Comparison of ENCODE assay signal across 11 cellular contexts in genomic region chr2:168371273-168371992, GRCh38.
A peak's percentile ranks its signal among the peaks of the same experiment; 100 is the strongest.
DNase-seq lines count a peak whose midpoint lies in the region; ATAC-seq, FAIRE-seq and TF ChIP-seq lines count a peak whose summit lies in the region.
"Had no signal": no experiment of that assay in that cellular context is flagged by ENCODE, and none has a peak within 500 bp of the region (broad histone marks: within the 10 kb centered on the region; RNA-seq: fewer than 3 reads in every experiment).

No MANE protein-coding gene starts in this region.

- H3K4me1 Mint-ChIP-seq in immature natural killer cell, result peaks cover 38 to 51% of the 10 kb centered on the region in 2 donors

- peaks cover 0 to 2% (median 0%) of the 10 kb centered on the region in 3 donors for H3K27me3 Mint-ChIP-seq in immature natural killer cell (ENCODE audit: low read depth in 3 of 3)

- peak overlapping the region; percentile 40 to 78 (median 61) for H3K4me3 Mint-ChIP-seq in immature natural killer cell

- peak overlapping the region; percentile 6 to 84 (median 72) for H3K27ac Mint-ChIP-seq in immature natural killer cell

- peaks cover 0 to 5% (median 0%) of the 10 kb centered on the region in 6 donors for H3K9me3 Mint-ChIP-seq in immature natural killer cell

- peaks cover 0 to 13% (median 0%) of the 10 kb centered on the region in 3 donors for H3K36me3 Mint-ChIP-seq in immature natural killer cell

- no peak for FAIRE-seq in H54 (lab: Jason Lieb, UNC)

- no peak for TF ChIP-seq POLR2A in H54 (IDR thresholded peaks at IDR 0.05; ENCODE audit: low read depth, low read length)

- ATAC-seq in GM18870 (IDR thresholded peaks at IDR 0.05; ENCODE audit: unreplicated experiment), result peak; percentile 75
- ATAC-seq in GM21528 (IDR thresholded peaks at IDR 0.05; ENCODE audit: low FRiP score, unreplicated experiment), result peak; percentile 89
- peak; percentile 89 for ATAC-seq in HG03354 (IDR thresholded peaks at IDR 0.05; ENCODE audit: poor library complexity, severe bottlenecking, unreplicated experiment)

- DNase-seq in immature natural killer cell (peak; percentile 28 to 39 (median 28)), HPDE6-E6E7 (ENCODE audit: extremely low spot score) (no peak), NCI-H1048 (lab: John Stamatoyannopoulos, UW) (no peak), DMS53 (lab: John Stamatoyannopoulos, UW) (no peak), H54 (ENCODE audit: insufficient read length, low spot score) (no peak)
- DNase-seq: effector CD4-positive, alpha-beta T cell; NCI-H748 treated with DMSO at 0.1 percent for 48 hours; uterus had no signal

Comparison
In these comparisons a context has a peak if more than half of its experiments do, and no peak if none do; other contexts are left out.
1. DNase-seq: peak in immature natural killer cell (3 of 3); none in HPDE6-E6E7 (single experiment), NCI-H1048 (single experiment), DMS53 (single experiment) and H54 (single experiment).
2. Peak in every context shown above with its lines, with median percentiles within 50 percentile points of each other: ATAC-seq.